15 cellular contexts compared by ENCODE assay signal in genomic region chr19:51354103-51354741, GRCh38. TPM values are rescaled to one million over a fixed set of nuclear protein-coding genes. Genes with fewer than 3 reads are reported as not detected.
DNase-seq lines count a peak whose midpoint lies in the region; ATAC-seq and TF ChIP-seq lines count a peak whose summit lies in the region.
"Had no signal": no experiment of that assay in that cellular context is flagged by ENCODE, and none has a peak within 500 bp of the region (broad histone marks: within the 10 kb centered on the region; RNA-seq: fewer than 3 reads in every experiment).

No MANE protein-coding gene starts in this region.

- no peaks in the 10 kb centered on the region for H3K9me3 Mint-ChIP-seq in activated CD4-positive, alpha-beta T cell treated with anti-CD3 and anti-CD28 coated beads, Interleukin-2, amount 10 ng/mL, durations not matched to agents 7 days and 5 days

- no peak for DNase-seq in activated CD4-positive, alpha-beta T cell treated with anti-CD3 and anti-CD28 coated beads, Interleukin-2, amount 10 ng/mL, durations not matched to agents 7 days and 5 days
- no peak for DNase-seq in activated CD4-positive, alpha-beta T cell treated with anti-CD3 and anti-CD28 coated beads, Interleukin-2, amount 50 U/mL, for 4 hours
- DNase-seq in T-helper 17 cell: no peak
- peak; percentile 18 for DNase-seq in globus pallidus (ENCODE audit: low spot score)
- no peak for DNase-seq in sciatic nerve (ENCODE audit: low spot score)
- no peak for DNase-seq in ovary
- DNase-seq: left ventricle myocardium superior, MV-4-11, NCI-H524 treated with DMSO at 0.1 percent for 48 hours, SHP77 treated with DMSO at 0.1 percent for 48 hours had no signal

- ATAC-seq in T-helper 17 cell: no peak
- ATAC-seq in sciatic nerve: peak; percentile 55
- ATAC-seq in GM18517 (IDR thresholded peaks at IDR 0.05; ENCODE audit: unreplicated experiment): no peak
- ATAC-seq in GM21528 (IDR thresholded peaks at IDR 0.05; ENCODE audit: low FRiP score, unreplicated experiment): no peak
- ATAC-seq: left ventricle myocardium superior, psoas muscle had no signal

- 58 to 67% (median 67%) methylated on average over 12 of the region's 12 CpGs for WGBS in ovary, 3 donors

- H3K27ac ChIP-seq in ovary: no peak overlapping the region
- H3K27ac ChIP-seq: HL-60, psoas muscle had no signal

- H3K27ac Mint-ChIP-seq in activated CD4-positive, alpha-beta T cell treated with anti-CD3 and anti-CD28 coated beads, Interleukin-2, amount 10 ng/mL, durations not matched to agents 7 days and 5 days: peak overlapping the region; percentile 75
- H3K27ac Mint-ChIP-seq in T-helper 17 cell: peak overlapping the region; percentile 53

- no peak overlapping the region for H3K4me3 ChIP-seq in ovary
- H3K4me3 ChIP-seq: psoas muscle had no signal

- TF ChIP-seq POLR2A in ovary (IDR thresholded peaks at IDR 0.05): no peak

- no peak for TF ChIP-seq EP300 in ovary (IDR thresholded peaks at IDR 0.05)

- no peak overlapping the region for H3K4me3 Mint-ChIP-seq in activated CD4-positive, alpha-beta T cell treated with anti-CD3 and anti-CD28 coated beads, Interleukin-2, amount 10 ng/mL, durations not matched to agents 7 days and 5 days
- H3K4me3 Mint-ChIP-seq in T-helper 17 cell: no peak overlapping the region

- POLR2A ChIA-PET in activated CD4-positive, alpha-beta T cell treated with anti-CD3 and anti-CD28 coated beads, Interleukin-2, amount 10 ng/mL, durations not matched to agents 7 days and 5 days (lab: Charles Lee): no interaction called here

- H3K9me3 ChIP-seq in T-helper 17 cell (ENCODE audit: control insufficient read depth, low read length, poor library complexity, severe bottlenecking): no peaks in the 10 kb centered on the region
- H3K9me3 ChIP-seq in ovary: no peaks in the 10 kb centered on the region
- H3K9me3 ChIP-seq: psoas muscle had no signal

- no peak for TF ChIP-seq CTCF in ovary (IDR thresholded peaks at IDR 0.05)

- no peaks in the 10 kb centered on the region for H3K27me3 ChIP-seq in ovary

- H3K36me3 ChIP-seq in ovary: no peaks in the 10 kb centered on the region

- intact Hi-C loops in sciatic nerve (cut with DNase I) (no loop called here), ovary (cut with DNase I) (no loop called here)

- H3K4me1 Mint-ChIP-seq in activated CD4-positive, alpha-beta T cell treated with anti-CD3 and anti-CD28 coated beads, Interleukin-2, amount 10 ng/mL, durations not matched to agents 7 days and 5 days: peaks cover 31% of the 10 kb centered on the region
- H3K4me1 Mint-ChIP-seq in T-helper 17 cell: peaks cover 9% of the 10 kb centered on the region

- H3K4me1 ChIP-seq in ovary (ENCODE audit: insufficient read depth): no peaks in the 10 kb centered on the region
- H3K4me1 ChIP-seq: psoas muscle had no signal

- peaks cover 35% of the 10 kb centered on the region for H3K36me3 Mint-ChIP-seq in activated CD4-positive, alpha-beta T cell treated with anti-CD3 and anti-CD28 coated beads, Interleukin-2, amount 10 ng/mL, durations not matched to agents 7 days and 5 days (ENCODE audit: low read depth)
- peaks cover 8% of the 10 kb centered on the region for H3K36me3 Mint-ChIP-seq in T-helper 17 cell (ENCODE audit: low read depth)

- CTCF ChIA-PET in activated CD4-positive, alpha-beta T cell treated with anti-CD3 and anti-CD28 coated beads, Interleukin-2, amount 10 ng/mL, durations not matched to agents 7 days and 5 days (lab: Charles Lee): interaction anchor here (0.9 to 1.5 kb wide), 2 partner anchors 9 to 13 kb away, joined by 3 to 4 read pairs; no protein-coding TSS in a partner anchor

- H3K27me3 Mint-ChIP-seq in activated CD4-positive, alpha-beta T cell treated with anti-CD3 and anti-CD28 coated beads, Interleukin-2, amount 10 ng/mL, durations not matched to agents 7 days and 5 days: no peaks in the 10 kb centered on the region
- no peaks in the 10 kb centered on the region for H3K27me3 Mint-ChIP-seq in T-helper 17 cell

RNA-seq across cellular contexts. Expression of gene ETFB, which starts 12.0 kb away (rescaled TPM):
- 100 to 1,000 TPM; 108 to 132 TPM for total RNA-seq in activated CD4-positive, alpha-beta T cell treated with anti-CD3 and anti-CD28 coated beads, Interleukin-2, amount 10 ng/mL, durations not matched to agents 7 days and 5 days
- total RNA-seq in T-helper 17 cell: 10 to 100 TPM; 35.6 to 36.1 TPM
- total RNA-seq in sciatic nerve: 65.0 TPM
- 10 to 100 TPM; 38.7 to 91.3 (median 63.3) TPM for total RNA-seq in ovary
- polyA plus RNA-seq in ovary: 10 to 100 TPM; 12.4 to 86.7 TPM

RNA-seq across cellular contexts. Expression of gene VSIG10L, which starts 12.3 kb away (rescaled TPM):
- 1 to 10 TPM in 1 of 2 experiments, under 1 TPM in 1; 0.99 to 1.2 TPM for total RNA-seq in activated CD4-positive, alpha-beta T cell treated with anti-CD3 and anti-CD28 coated beads, Interleukin-2, amount 10 ng/mL, durations not matched to agents 7 days and 5 days
- total RNA-seq in T-helper 17 cell (under 1 TPM in 1 of 2 donors, not detected in 1; 0.22 TPM), sciatic nerve (1.8 TPM), ovary (1 to 10 TPM; 1.8 to 8.1 (median 5.4) TPM)
- 1 to 10 TPM; 4.4 to 6.9 TPM for polyA plus RNA-seq in ovary

RNA-seq across cellular contexts. Expression of gene CLDND2, which starts 14.6 kb away (rescaled TPM):
- total RNA-seq in activated CD4-positive, alpha-beta T cell treated with anti-CD3 and anti-CD28 coated beads, Interleukin-2, amount 10 ng/mL, durations not matched to agents 7 days and 5 days: 1 to 10 TPM; 3.1 to 3.3 TPM
- under 1 TPM; 0.34 to 0.57 TPM for total RNA-seq in T-helper 17 cell
- total RNA-seq in sciatic nerve: 2.4 TPM
- total RNA-seq in ovary: 1 to 10 TPM in 3 of 7 donors, under 1 TPM in 1, not detected in 3; 0.70 to 1.9 (median 1.5) TPM
- under 1 TPM in 1 of 2 donors, not detected in 1; 0.59 TPM for polyA plus RNA-seq in ovary
- total RNA-seq: Daoy, left ventricle myocardium superior had no signal

RNA-seq across cellular contexts. Expression of gene NKG7, which starts 18.2 kb away (rescaled TPM):
- total RNA-seq in activated CD4-positive, alpha-beta T cell treated with anti-CD3 and anti-CD28 coated beads, Interleukin-2, amount 10 ng/mL, durations not matched to agents 7 days and 5 days: 10 to 100 TPM; 67.2 to 71.7 TPM
- total RNA-seq in T-helper 17 cell: 10 to 100 TPM; 10.7 to 13.0 TPM
- total RNA-seq in sciatic nerve: 8.9 TPM
- total RNA-seq in ovary: 1 to 10 TPM in 5 of 7 donors, under 1 TPM in 2; 0.40 to 3.1 (median 1.5) TPM
- polyA plus RNA-seq in ovary: 1 to 10 TPM; 1.6 to 4.4 TPM
- total RNA-seq: Daoy had no signal

RNA-seq across cellular contexts. Expression of gene LIM2, which starts 33.6 kb away (rescaled TPM):
- not detected for total RNA-seq in activated CD4-positive, alpha-beta T cell treated with anti-CD3 and anti-CD28 coated beads, Interleukin-2, amount 10 ng/mL, durations not matched to agents 7 days and 5 days
- not detected for total RNA-seq in T-helper 17 cell
- total RNA-seq in sciatic nerve: not detected
- total RNA-seq in ovary: not detected
- not detected for polyA plus RNA-seq in ovary
- total RNA-seq: Daoy, left ventricle myocardium superior, psoas muscle had no signal
- polyA plus RNA-seq: psoas muscle had no signal
